Comparison of ENCODE assay signal across 23 cellular contexts in genomic region chr2:27390822-27391679, GRCh38. TPM values are rescaled to one million over a fixed set of nuclear protein-coding genes. Genes with fewer than 3 reads are reported as not detected.
A peak's percentile ranks its signal among the peaks of the same experiment; 100 is the strongest.
DNase-seq lines count a peak whose midpoint lies in the region; ATAC-seq and TF ChIP-seq lines count a peak whose summit lies in the region.
"Had no signal": no experiment of that assay in that cellular context is flagged by ENCODE, and none has a peak within 500 bp of the region (broad histone marks: within the 10 kb centered on the region; RNA-seq: fewer than 3 reads in every experiment).

No MANE protein-coding gene starts in this region.

- POLR2A ChIA-PET in GM10248 (lab: Yijun Ruan, JAX) = no interaction called here

- H3K27ac Mint-ChIP-seq in activated naive CD4-positive, alpha-beta T cell treated with anti-CD3 and anti-CD28 coated beads, Interleukin-2, amount 50 U/mL, for 24 hours = peak overlapping the region; percentile 65
- peak overlapping the region; percentile 80 for H3K27ac Mint-ChIP-seq in T-helper 2 cell treated with Interferon-gamma antibody and Interleukin-4, amounts not matched to agents 5 μg/mL and 100 μg/mL, for 36 hours
- peak overlapping the region; percentile 88 for H3K27ac Mint-ChIP-seq in stimulated activated effector memory CD8-positive, alpha-beta T cell treated with anti-CD3 and anti-CD28 coated beads, Interleukin-12 subunit alpha, Interleukin-12 subunit beta, amount 100 ng/mL, for 72 hours
- H3K27ac Mint-ChIP-seq: activated B cell treated with CpG ODN at 0.5 μM for 24 hours; endodermal cell; stimulated activated memory B cell treated with anti-CD40 and anti-IgM and Interleukin-4, amounts not matched to agents 10 μg/mL and 1 μg/mL and 100 μg/mL, for 72 hours had no signal

- peaks cover 12% of the 10 kb centered on the region for H3K36me3 Mint-ChIP-seq in activated naive CD4-positive, alpha-beta T cell treated with anti-CD3 and anti-CD28 coated beads, Interleukin-2, amount 50 U/mL, for 24 hours
- peaks cover 29% of the 10 kb centered on the region for H3K36me3 Mint-ChIP-seq in T-helper 2 cell treated with Interferon-gamma antibody and Interleukin-4, amounts not matched to agents 5 μg/mL and 100 μg/mL, for 36 hours (ENCODE audit: low read depth)
- peaks cover 66% of the 10 kb centered on the region for H3K36me3 Mint-ChIP-seq in stimulated activated effector memory CD8-positive, alpha-beta T cell treated with anti-CD3 and anti-CD28 coated beads, Interleukin-12 subunit alpha, Interleukin-12 subunit beta, amount 100 ng/mL, for 72 hours

- no peaks in the 10 kb centered on the region for H3K9me3 Mint-ChIP-seq in activated naive CD4-positive, alpha-beta T cell treated with anti-CD3 and anti-CD28 coated beads, Interleukin-2, amount 50 U/mL, for 24 hours
- H3K9me3 Mint-ChIP-seq in T-helper 2 cell treated with Interferon-gamma antibody and Interleukin-4, amounts not matched to agents 5 μg/mL and 100 μg/mL, for 36 hours = no peaks in the 10 kb centered on the region
- H3K9me3 Mint-ChIP-seq in stimulated activated effector memory CD8-positive, alpha-beta T cell treated with anti-CD3 and anti-CD28 coated beads, Interleukin-12 subunit alpha, Interleukin-12 subunit beta, amount 100 ng/mL, for 72 hours = no peaks in the 10 kb centered on the region
- H3K9me3 Mint-ChIP-seq: activated B cell treated with CpG ODN at 0.5 μM for 24 hours; endodermal cell; stimulated activated memory B cell treated with anti-CD40 and anti-IgM and Interleukin-4, amounts not matched to agents 10 μg/mL and 1 μg/mL and 100 μg/mL, for 72 hours had no signal

- H3K4me3 Mint-ChIP-seq in activated naive CD4-positive, alpha-beta T cell treated with anti-CD3 and anti-CD28 coated beads, Interleukin-2, amount 50 U/mL, for 24 hours = peak overlapping the region; percentile 65
- H3K4me3 Mint-ChIP-seq in T-helper 2 cell treated with Interferon-gamma antibody and Interleukin-4, amounts not matched to agents 5 μg/mL and 100 μg/mL, for 36 hours = peak overlapping the region; percentile 47
- H3K4me3 Mint-ChIP-seq in stimulated activated effector memory CD8-positive, alpha-beta T cell treated with anti-CD3 and anti-CD28 coated beads, Interleukin-12 subunit alpha, Interleukin-12 subunit beta, amount 100 ng/mL, for 72 hours = peak overlapping the region; percentile 49
- H3K4me3 Mint-ChIP-seq: activated B cell treated with CpG ODN at 0.5 μM for 24 hours; endodermal cell; stimulated activated memory B cell treated with anti-CD40 and anti-IgM and Interleukin-4, amounts not matched to agents 10 μg/mL and 1 μg/mL and 100 μg/mL, for 72 hours had no signal

- no peak for DNase-seq in activated naive CD4-positive, alpha-beta T cell (lab: John Stamatoyannopoulos, UW)
- DNase-seq in T-helper 2 cell treated with Interferon-gamma antibody and Interleukin-4, amounts not matched to agents 5 μg/mL and 100 μg/mL, for 36 hours (ENCODE audit: low spot score) = no peak
- DNase-seq in effector CD4-positive, alpha-beta T cell = peak; percentile 17
- DNase-seq in stimulated activated effector memory CD8-positive, alpha-beta T cell treated with anti-CD3 and anti-CD28 coated beads, Interleukin-12 subunit alpha, Interleukin-12 subunit beta, amount 100 ng/mL, for 72 hours (ENCODE audit: low spot score in 2 of 2) = no peak
- DNase-seq in cerebellum (ENCODE audit: low spot score) (no peak), NCI-H510A (lab: John Stamatoyannopoulos, UW) (no peak), GM10248 (ENCODE audit: extremely low spot score) (no peak)
- DNase-seq: activated B cell treated with CpG ODN at 0.5 μM for 24 hours; DMS53; endodermal cell; esophagus squamous epithelium; gastrocnemius medialis; GDM1; HCEC 1CT; islet precursor cell; KG1; NCI-H1436 treated with DMSO at 0.1 percent for 48 hours; NCI-H2171 treated with DMSO at 0.1 percent for 48 hours; NCI-H526 treated with DMSO at 0.1 percent for 48 hours; stimulated activated CD4-positive, alpha-beta T cell treated with anti-CD3 and anti-CD28 coated beads, Interleukin-2, amount 100 ng/mL, for 24 hours; T1000 had no signal

- H3K27me3 Mint-ChIP-seq in activated naive CD4-positive, alpha-beta T cell treated with anti-CD3 and anti-CD28 coated beads, Interleukin-2, amount 50 U/mL, for 24 hours = no peaks in the 10 kb centered on the region
- no peaks in the 10 kb centered on the region for H3K27me3 Mint-ChIP-seq in T-helper 2 cell treated with Interferon-gamma antibody and Interleukin-4, amounts not matched to agents 5 μg/mL and 100 μg/mL, for 36 hours (ENCODE audit: low read depth)
- H3K27me3 Mint-ChIP-seq: activated B cell treated with CpG ODN at 0.5 μM for 24 hours; stimulated activated memory B cell treated with anti-CD40 and anti-IgM and Interleukin-4, amounts not matched to agents 10 μg/mL and 1 μg/mL and 100 μg/mL, for 72 hours had no signal

- H3K4me1 Mint-ChIP-seq in activated naive CD4-positive, alpha-beta T cell treated with anti-CD3 and anti-CD28 coated beads, Interleukin-2, amount 50 U/mL, for 24 hours = peaks cover 32% of the 10 kb centered on the region
- peaks cover 21% of the 10 kb centered on the region for H3K4me1 Mint-ChIP-seq in T-helper 2 cell treated with Interferon-gamma antibody and Interleukin-4, amounts not matched to agents 5 μg/mL and 100 μg/mL, for 36 hours (ENCODE audit: low read depth)
- peaks cover 19% of the 10 kb centered on the region for H3K4me1 Mint-ChIP-seq in stimulated activated effector memory CD8-positive, alpha-beta T cell treated with anti-CD3 and anti-CD28 coated beads, Interleukin-12 subunit alpha, Interleukin-12 subunit beta, amount 100 ng/mL, for 72 hours
- H3K4me1 Mint-ChIP-seq: endodermal cell had no signal

- peak; percentile 64 for ATAC-seq in stimulated activated effector memory CD8-positive, alpha-beta T cell treated with anti-CD3 and anti-CD28 coated beads, Interleukin-12 subunit alpha, Interleukin-12 subunit beta, amount 100 ng/mL, for 72 hours
- ATAC-seq: gastrocnemius medialis; stimulated activated memory B cell treated with anti-CD40 and anti-IgM and Interleukin-4, amounts not matched to agents 10 μg/mL and 1 μg/mL and 100 μg/mL, for 72 hours had no signal

- CTCF ChIA-PET in GM10248 (lab: Yijun Ruan, JAX) = interaction anchor here (1.0 kb wide), 1 partner anchor 41 kb away, joined by 3 read pairs; no protein-coding TSS in a partner anchor

- no peak for TF ChIP-seq CTCF in GM10248 (IDR thresholded peaks at IDR 0.05; ENCODE audit: control extremely low read depth, extremely low read depth, low read depth, missing control alignments)

RNA-seq across cellular contexts. Expression of gene ZNF513, which starts 10.5 kb away (rescaled TPM):
- total RNA-seq in cerebellum = 9.9 TPM

RNA-seq across cellular contexts. Expression of gene PPM1G, which starts 18.3 kb away (rescaled TPM):
- total RNA-seq in cerebellum = 37.5 TPM

RNA-seq across cellular contexts. Expression of gene SNX17, which starts 20.6 kb away (rescaled TPM):
- 42.2 TPM for total RNA-seq in cerebellum

RNA-seq across cellular contexts. Expression of gene EIF2B4, which starts 20.9 kb away (rescaled TPM):
- 14.1 TPM for total RNA-seq in cerebellum

RNA-seq across cellular contexts. Expression of gene GTF3C2, which starts 34.5 kb away (rescaled TPM):
- 40.9 TPM for total RNA-seq in cerebellum
